In genomic region chr2:97645112-97645699, GRCh38 we compare ENCODE assay signal across 7 cellular contexts. TPM values are rescaled to one million over a fixed set of nuclear protein-coding genes. Genes with fewer than 3 reads are reported as not detected.
A peak's percentile ranks its signal among the peaks of the same experiment; 100 is the strongest.
DNase-seq lines count a peak whose midpoint lies in the region; ATAC-seq and TF ChIP-seq lines count a peak whose summit lies in the region.

No MANE protein-coding gene starts in this region.

- H3K9me3 Mint-ChIP-seq in GM23338 = no peaks in the 10 kb centered on the region; the same call in 2 of the 3 replicates
- H3K9me3 Mint-ChIP-seq in activated naive CD8-positive, alpha-beta T cell (ENCODE audit: low read depth) = no peaks in the 10 kb centered on the region

- H3K27ac ChIP-seq in GM23338 (ENCODE audit: low read depth) = peak overlapping the region; percentile 75
- H3K27ac ChIP-seq in iPS-18a (ENCODE audit: low read length) = peak overlapping the region; percentile 63
- H3K27ac ChIP-seq in smooth muscle cell (ENCODE audit: low read depth) = peak overlapping the region; percentile 74

- H2AFZ ChIP-seq in GM23338 (peak overlapping the region; percentile 76), smooth muscle cell (ENCODE audit: low read depth) (peak overlapping the region; percentile 81)

- H3K9me3 ChIP-seq in iPS-18a (ENCODE audit: control insufficient read depth, low read depth, low read length) (no peaks in the 10 kb centered on the region), smooth muscle cell (replicated peaks; ENCODE audit: low read depth) (no peaks in the 10 kb centered on the region)

- no peaks in the 10 kb centered on the region for H3K9me2 ChIP-seq in GM23338 (ENCODE audit: insufficient read depth)

- H3F3A ChIP-seq in GM23338 (replicated peaks; ENCODE audit: low read depth) = no peaks in the 10 kb centered on the region
- peaks cover 10% of the 10 kb centered on the region for H3F3A ChIP-seq in smooth muscle cell (ENCODE audit: low read depth)

- H3K4me2 ChIP-seq in GM23338 (peak overlapping the region; percentile 81), smooth muscle cell (peak overlapping the region; percentile 85)

- peak; percentile 56 for ATAC-seq in GM23338

- in situ Hi-C loops in GM13977 (cut with MboI; ENCODE audit: low pct_unique_long_range_greater_than_20kb, low sequenced_read_pairs, unreplicated experiment) = no loop called here

- peaks cover 5% of the 10 kb centered on the region for H3K27me3 Mint-ChIP-seq in GM23338 (ENCODE audit: insufficient read depth, low read depth, poor library complexity)
- no peaks in the 10 kb centered on the region for H3K27me3 Mint-ChIP-seq in activated naive CD8-positive, alpha-beta T cell

- H3K9ac ChIP-seq in iPS-18a (ENCODE audit: low read length) (peak overlapping the region; percentile 67), smooth muscle cell (ENCODE audit: low read depth) (peak overlapping the region; percentile 49)

- H3K79me2 ChIP-seq in GM23338 (replicated peaks; ENCODE audit: insufficient read depth) (peaks cover 14% of the 10 kb centered on the region), smooth muscle cell (ENCODE audit: low read depth) (peaks cover 18% of the 10 kb centered on the region)

- H3K4me1 ChIP-seq in GM23338 (ENCODE audit: insufficient read depth) = peaks cover 6% of the 10 kb centered on the region; the same call in 1 of the 2 replicates
- peaks cover 4% of the 10 kb centered on the region for H3K4me1 ChIP-seq in iPS-18a (ENCODE audit: control insufficient read depth, low read depth, low read length)
- H3K4me1 ChIP-seq in smooth muscle cell (ENCODE audit: low read depth) = peaks cover 11% of the 10 kb centered on the region

- H3K4me3 ChIP-seq in GM23338 = peak overlapping the region; percentile 78
- H3K4me3 ChIP-seq in iPS-18a (ENCODE audit: low read length) = peak overlapping the region; percentile 94
- H3K4me3 ChIP-seq in smooth muscle cell = peak overlapping the region; percentile 91

- H3K4me3 Mint-ChIP-seq in GM23338 = peak overlapping the region; percentile 96
- H3K4me3 Mint-ChIP-seq in activated naive CD8-positive, alpha-beta T cell = peak overlapping the region; percentile 93

- no peaks in the 10 kb centered on the region for H3K27me3 ChIP-seq in GM23338 (ENCODE audit: insufficient read depth)
- H3K27me3 ChIP-seq in iPS-18a (ENCODE audit: control insufficient read depth, insufficient read depth, low read length) = no peaks in the 10 kb centered on the region
- no peaks in the 10 kb centered on the region for H3K27me3 ChIP-seq in smooth muscle cell (ENCODE audit: low read depth)

- H3K4me1 Mint-ChIP-seq in GM23338 = peaks cover 5% of the 10 kb centered on the region; the same call in 2 of the 3 replicates
- peaks cover 20% of the 10 kb centered on the region for H3K4me1 Mint-ChIP-seq in activated naive CD8-positive, alpha-beta T cell (ENCODE audit: low read depth)

- TF ChIP-seq CTCF in GM13977 (IDR thresholded peaks at IDR 0.05; ENCODE audit: extremely low read depth, insufficient read depth, missing control alignments) = no peak
- no peak for TF ChIP-seq CTCF in GM23338 (conservative IDR thresholded peaks at IDR 0.05; ENCODE audit: low read depth in 2 of 2)
- TF ChIP-seq CTCF in smooth muscle cell (IDR thresholded peaks at IDR 0.05; ENCODE audit: borderline replicate concordance, insufficient read depth, poor library complexity, severe bottlenecking) = no peak

- peak; percentile 39 for DNase-seq in GM13977 (ENCODE audit: low spot score)
- DNase-seq in GM23338 (ENCODE audit: low spot score) = peak; percentile 49
- peak; percentile 12 for DNase-seq in M059J (ENCODE audit: low read depth)
- no peak for DNase-seq in smooth muscle cell (lab: John Stamatoyannopoulos, UW; ENCODE audit: unreplicated experiment)
- DNase-seq in HCEC 1CT = no peak

- H3K36me3 ChIP-seq in GM23338 (ENCODE audit: insufficient read depth) (peaks cover 20% of the 10 kb centered on the region), iPS-18a (ENCODE audit: control insufficient read depth, low read depth, low read length) (peaks cover 21% of the 10 kb centered on the region), smooth muscle cell (ENCODE audit: low read depth) (peaks cover 3% of the 10 kb centered on the region)

- H3K36me3 Mint-ChIP-seq in GM23338 (ENCODE audit: low read depth) = peaks cover 33% of the 10 kb centered on the region
- H3K36me3 Mint-ChIP-seq in activated naive CD8-positive, alpha-beta T cell = peaks cover 9% of the 10 kb centered on the region

- 13% methylated on average over 19 of the region's 19 CpGs for WGBS in smooth muscle cell (ENCODE audit: low lambda C conversion rate)

- H4K20me1 ChIP-seq in GM23338 (replicated peaks; ENCODE audit: insufficient read depth) (no peaks in the 10 kb centered on the region), smooth muscle cell (ENCODE audit: low read depth) (no peaks in the 10 kb centered on the region)

- H3K27ac Mint-ChIP-seq in GM23338 = peak overlapping the region; percentile 99
- H3K27ac Mint-ChIP-seq in activated naive CD8-positive, alpha-beta T cell = peak overlapping the region; percentile 97

TF ChIP-seq in GM23338, 12 proteins besides CTCF, POLR2A, EP300 and RAD21 (continues in another document):
- no peak for TF ChIP-seq JUNB (IDR thresholded peaks at IDR 0.05; ENCODE audit: unreplicated experiment)
- no peak for TF ChIP-seq NANOG (IDR thresholded peaks at IDR 0.05; ENCODE audit: borderline replicate concordance)
- no peak for TF ChIP-seq ZNF331 (CRISPR knock-in tag; IDR thresholded peaks at IDR 0.05; ENCODE audit: low read depth)

RNA-seq across cellular contexts. Expression of gene COX5B, which starts 0.7 kb away (rescaled TPM):
- 260 and 305 TPM in 2 replicates for total RNA-seq in GM23338 (2014; rRNA removed; shearing (Covaris generic))
- polyA plus RNA-seq in GM23338 (2016; fragmentation: Nextera tagmentation; extraction: Ambion mirVana) (666 and 733 TPM in 2 replicates), smooth muscle cell (404 and 454 TPM in 2 replicates)
- 433 and 603 TPM in 2 replicates for total RNA-seq in M059J (2014; rRNA removed; shearing (Covaris generic))
- 332 and 402 TPM in 2 replicates for total RNA-seq in smooth muscle cell

RNA-seq across cellular contexts. Expression of gene ACTR1B, which starts 18.6 kb away (rescaled TPM):
- total RNA-seq in GM23338 (2014; rRNA removed; shearing (Covaris generic)) = 41.5 and 42.5 TPM in 2 replicates
- polyA plus RNA-seq in GM23338 (2016; fragmentation: Nextera tagmentation; extraction: Ambion mirVana) (27.2 and 27.4 TPM in 2 replicates), smooth muscle cell (20.8 and 21.7 TPM in 2 replicates)
- 39.4 and 52.6 TPM in 2 replicates for total RNA-seq in M059J (2014; rRNA removed; shearing (Covaris generic))
- 43.7 and 47.2 TPM in 2 replicates for total RNA-seq in smooth muscle cell

RNA-seq across cellular contexts. Expression of gene C2orf92, which starts 24.3 kb away (rescaled TPM):
- 2.6 and 2.9 TPM in 2 replicates for total RNA-seq in GM23338 (2014; rRNA removed; shearing (Covaris generic))
- 1.7 and 2.6 TPM in 2 replicates for polyA plus RNA-seq in GM23338 (2016; fragmentation: Nextera tagmentation; extraction: Ambion mirVana)
- 1.1 TPM in 1 of 2 replicates, not detected in the other for total RNA-seq in M059J (2014; rRNA removed; shearing (Covaris generic))
- total RNA-seq in smooth muscle cell = 7.2 and 7.5 TPM in 2 replicates
- 1.0 and 3.3 TPM in 2 replicates for polyA plus RNA-seq in smooth muscle cell

RNA-seq across cellular contexts. Expression of gene ANKRD36B, which starts 55.5 kb away (rescaled TPM):
- total RNA-seq in GM23338 (2014; rRNA removed; shearing (Covaris generic)) = 13.9 and 15.7 TPM in 2 replicates
- polyA plus RNA-seq in GM23338 (2016; fragmentation: Nextera tagmentation; extraction: Ambion mirVana) (9.4 and 14.5 TPM in 2 replicates), smooth muscle cell (13.9 and 27.4 TPM in 2 replicates)
- total RNA-seq in M059J (2014; rRNA removed; shearing (Covaris generic)) = 1.4 and 4.8 TPM in 2 replicates
- 16.9 and 41.1 TPM in 2 replicates for total RNA-seq in smooth muscle cell

Comparison
In these comparisons a context has a peak if more than half of its experiments do, and no peak if none do; other contexts are left out.
1. DNase-seq: peak in GM13977 (single experiment), GM23338 (single experiment) and M059J (single experiment); none in smooth muscle cell (single experiment) and HCEC 1CT (single experiment).
2. Peak in every context shown above with its lines, with median percentiles within 50 percentile points of each other: H3K27ac ChIP-seq and H3K4me3 ChIP-seq.